18 cellular contexts compared by ENCODE assay signal in genomic region chr7:44218418-44219201, GRCh38. TPM values are rescaled to one million over a fixed set of nuclear protein-coding genes. Genes with fewer than 3 reads are reported as not detected.
A peak's percentile ranks its signal among the peaks of the same experiment; 100 is the strongest.
DNase-seq lines count a peak whose midpoint lies in the region; ATAC-seq and TF ChIP-seq lines count a peak whose summit lies in the region.
"Had no signal": no experiment of that assay in that cellular context is flagged by ENCODE, and none has a peak within 500 bp of the region (broad histone marks: within the 10 kb centered on the region; RNA-seq: fewer than 3 reads in every experiment).

No MANE protein-coding gene starts in this region.

- no peaks in the 10 kb centered on the region for H3K4me1 Mint-ChIP-seq in CD8-positive, alpha-beta T cell (ENCODE audit: low read depth)
- H3K4me1 Mint-ChIP-seq: activated CD8-positive, alpha-beta memory T cell treated with anti-CD3 and anti-CD28 coated beads, Interleukin-2, amount 10 ng/mL, durations not matched to agents 7 days and 5 days; activated naive CD4-positive, alpha-beta T cell treated with anti-CD3 and anti-CD28 coated beads, Interleukin-2, amount 10 ng/mL, durations not matched to agents 7 days and 5 days; immature natural killer cell had no signal

- intact Hi-C loops in right lobe of liver (cut with DNase I): no loop called here
- intact Hi-C loops in spleen (cut with DNase I; ENCODE audit: low total_unique reads): no loop called here
- intact Hi-C loops in CD8-positive, alpha-beta T cell (cut with DNase I, micrococcal nuclease): no loop called here

- DNase-seq in NCI-H82 (lab: John Stamatoyannopoulos, UW): peak; percentile 81
- no peak for DNase-seq in NCI-H82 treated with DMSO at 0.1 percent for 48 hours (lab: John Stamatoyannopoulos, UW; ENCODE audit: unreplicated experiment)
- no peak for DNase-seq in choroid plexus epithelial cell (ENCODE audit: low read depth)
- peak in 2 of 3 donors; percentile 12 to 53 for DNase-seq in right lobe of liver
- peak; percentile 68 for DNase-seq in spleen
- no peak for DNase-seq in activated CD4-positive, CD25-positive, alpha-beta regulatory T cell treated with anti-CD3 and anti-CD28 coated beads, Interleukin-2, amount 50 U/mL, for 72 hours
- no peak for DNase-seq in CD8-positive, alpha-beta T cell
- DNase-seq in 8988T: no peak
- DNase-seq: activated CD8-positive, alpha-beta memory T cell treated with anti-CD3 and anti-CD28 coated beads, Interleukin-2, amount 10 ng/mL, durations not matched to agents 7 days and 5 days; activated naive CD4-positive, alpha-beta T cell treated with anti-CD3 and anti-CD28 coated beads, Interleukin-2, amount 10 ng/mL, durations not matched to agents 7 days and 5 days; Calu3; central memory CD4-positive, alpha-beta T cell; immature natural killer cell; NCI-H1436; stimulated activated CD4-positive, alpha-beta T cell treated with anti-CD3 and anti-CD28 coated beads, Interleukin-12 subunit alpha, Interleukin-12 subunit beta, amount 100 ng/mL, for 4 hours; stimulated activated CD8-positive, alpha-beta memory T cell treated with anti-CD3 and anti-CD28 coated beads, Interleukin-4, amount 100 ng/mL, for 48 hours; T1000 had no signal

- POLR2A ChIA-PET in CD8-positive, alpha-beta T cell (lab: Charles Lee): interaction anchor here (0.5 kb wide), 1 partner anchor 351 kb away, joined by 3 read pairs; no protein-coding TSS in a partner anchor

- TF ChIP-seq CTCF in choroid plexus epithelial cell (conservative IDR thresholded peaks at IDR 0.05; ENCODE audit: low read depth, low read length): peak; percentile 14
- no peak for TF ChIP-seq CTCF in right lobe of liver (IDR thresholded peaks at IDR 0.05)
- TF ChIP-seq CTCF in spleen (IDR thresholded peaks at IDR 0.05 in 8 of 11, conservative IDR thresholded peaks at IDR 0.05 in 3 of 11): no peak
- TF ChIP-seq CTCF in CD8-positive, alpha-beta T cell (IDR thresholded peaks at IDR 0.05): no peak

- no peak overlapping the region for H3K4me3 Mint-ChIP-seq in CD8-positive, alpha-beta T cell
- H3K4me3 Mint-ChIP-seq: activated CD8-positive, alpha-beta memory T cell treated with anti-CD3 and anti-CD28 coated beads, Interleukin-2, amount 10 ng/mL, durations not matched to agents 7 days and 5 days; activated naive CD4-positive, alpha-beta T cell treated with anti-CD3 and anti-CD28 coated beads, Interleukin-2, amount 10 ng/mL, durations not matched to agents 7 days and 5 days; immature natural killer cell; naive thymus-derived CD8-positive, alpha-beta T cell had no signal

- H3K4me3 ChIP-seq in choroid plexus epithelial cell (ENCODE audit: low read depth, low read length) (no peak overlapping the region), right lobe of liver (no peak overlapping the region), spleen (no peak overlapping the region)
- no peak overlapping the region for H3K4me3 ChIP-seq in CD8-positive, alpha-beta T cell (ENCODE audit: low read depth, low read length)

- WGBS in right lobe of liver (ENCODE audit: insufficient coverage, low coverage, low lambda C conversion rate, missing lambda C conversion rate): 50% methylated on average over 1 of the region's 26 CpGs
- 79 to 87% (median 82%) methylated on average over 22 to 26 of the region's 26 CpGs for WGBS in spleen, 5 donors

- no peaks in the 10 kb centered on the region for H3K9me3 ChIP-seq in right lobe of liver
- H3K9me3 ChIP-seq in spleen: no peaks in the 10 kb centered on the region
- no peaks in the 10 kb centered on the region for H3K9me3 ChIP-seq in CD8-positive, alpha-beta T cell (ENCODE audit: low read length)

- peaks cover 8% of the 10 kb centered on the region for H3K36me3 Mint-ChIP-seq in CD8-positive, alpha-beta T cell
- H3K36me3 Mint-ChIP-seq: activated CD8-positive, alpha-beta memory T cell treated with anti-CD3 and anti-CD28 coated beads, Interleukin-2, amount 10 ng/mL, durations not matched to agents 7 days and 5 days; activated naive CD4-positive, alpha-beta T cell treated with anti-CD3 and anti-CD28 coated beads, Interleukin-2, amount 10 ng/mL, durations not matched to agents 7 days and 5 days had no signal

- H3K27ac ChIP-seq in right lobe of liver (no peak overlapping the region), spleen (no peak overlapping the region)
- no peak overlapping the region for H3K27ac ChIP-seq in CD8-positive, alpha-beta T cell (ENCODE audit: low read depth, low read length)

- H3K4me1 ChIP-seq in right lobe of liver (no peaks in the 10 kb centered on the region), spleen (peaks cover 0 to 6% (median 0%) of the 10 kb centered on the region in 6 donors)
- no peaks in the 10 kb centered on the region for H3K4me1 ChIP-seq in CD8-positive, alpha-beta T cell (ENCODE audit: insufficient read depth, low read length)

- no peaks in the 10 kb centered on the region for H3K9me3 Mint-ChIP-seq in CD8-positive, alpha-beta T cell
- H3K9me3 Mint-ChIP-seq: activated naive CD4-positive, alpha-beta T cell treated with anti-CD3 and anti-CD28 coated beads, Interleukin-2, amount 10 ng/mL, durations not matched to agents 7 days and 5 days; immature natural killer cell; naive thymus-derived CD8-positive, alpha-beta T cell had no signal

- H3K27me3 Mint-ChIP-seq in CD8-positive, alpha-beta T cell (ENCODE audit: low read depth): peaks cover 1% of the 10 kb centered on the region
- H3K27me3 Mint-ChIP-seq: activated CD8-positive, alpha-beta memory T cell treated with anti-CD3 and anti-CD28 coated beads, Interleukin-2, amount 10 ng/mL, durations not matched to agents 7 days and 5 days; activated naive CD4-positive, alpha-beta T cell treated with anti-CD3 and anti-CD28 coated beads, Interleukin-2, amount 10 ng/mL, durations not matched to agents 7 days and 5 days; naive thymus-derived CD8-positive, alpha-beta T cell had no signal

- H3K27ac Mint-ChIP-seq in CD8-positive, alpha-beta T cell: no peak overlapping the region
- H3K27ac Mint-ChIP-seq: activated CD8-positive, alpha-beta memory T cell treated with anti-CD3 and anti-CD28 coated beads, Interleukin-2, amount 10 ng/mL, durations not matched to agents 7 days and 5 days; activated naive CD4-positive, alpha-beta T cell treated with anti-CD3 and anti-CD28 coated beads, Interleukin-2, amount 10 ng/mL, durations not matched to agents 7 days and 5 days; immature natural killer cell had no signal

- ATAC-seq in right lobe of liver: no peak
- no peak for ATAC-seq in CD8-positive, alpha-beta T cell
- ATAC-seq: activated CD8-positive, alpha-beta memory T cell treated with anti-CD3 and anti-CD28 coated beads, Interleukin-2, amount 10 ng/mL, durations not matched to agents 7 days and 5 days; naive thymus-derived CD8-positive, alpha-beta T cell had no signal

- CTCF ChIA-PET in CD8-positive, alpha-beta T cell (lab: Charles Lee): interaction anchor here (1.5 kb wide), 1 partner anchor 18 kb away, joined by 3 read pairs; the partner anchor contains the start of gene YKT6

- H3K27me3 ChIP-seq in right lobe of liver: no peaks in the 10 kb centered on the region
- peaks cover 0 to 10% (median 0%) of the 10 kb centered on the region in 7 donors for H3K27me3 ChIP-seq in spleen (replicated peaks in 1 of 7)
- no peaks in the 10 kb centered on the region for H3K27me3 ChIP-seq in CD8-positive, alpha-beta T cell (ENCODE audit: insufficient read depth, low read length)

- TF ChIP-seq POLR2A in right lobe of liver (IDR thresholded peaks at IDR 0.05): no peak
- TF ChIP-seq POLR2A in spleen (IDR thresholded peaks at IDR 0.05): no peak

- H3K36me3 ChIP-seq in right lobe of liver (no peaks in the 10 kb centered on the region), spleen (peaks cover 0 to 14% (median 3%) of the 10 kb centered on the region in 6 donors)
- no peaks in the 10 kb centered on the region for H3K36me3 ChIP-seq in CD8-positive, alpha-beta T cell (ENCODE audit: insufficient read depth, low read length)

RNA-seq across cellular contexts. Expression of gene YKT6, which starts 17.8 kb away (rescaled TPM):
- total RNA-seq in right lobe of liver (10 to 100 TPM; 15.0 to 23.8 (median 19.2) TPM), spleen (10 to 100 TPM; 51.9 to 66.4 (median 56.6) TPM)
- polyA plus RNA-seq in spleen: 10 to 100 TPM; 26.9 to 49.0 (median 30.1) TPM
- 100 to 1,000 TPM; 111 to 114 TPM for total RNA-seq in CD8-positive, alpha-beta T cell

RNA-seq across cellular contexts. Expression of gene GCK, which starts 29.4 kb away (rescaled TPM):
- 1 to 10 TPM in 4 of 6 experiments, under 1 TPM in 2; 0.50 to 5.9 (median 2.0) TPM for total RNA-seq in right lobe of liver
- 1 to 10 TPM in 1 of 7 donors, under 1 TPM in 3, not detected in 3; 0.29 to 1.6 (median 0.49) TPM for total RNA-seq in spleen
- 1 to 10 TPM in 2 of 3 donors, under 1 TPM in 1; 0.55 to 1.7 (median 1.2) TPM for polyA plus RNA-seq in spleen
- 1 to 10 TPM in 1 of 2 experiments, under 1 TPM in 1; 0.78 to 1.1 TPM for total RNA-seq in CD8-positive, alpha-beta T cell
- total RNA-seq: Calu3 had no signal
- polyA plus RNA-seq: immature natural killer cell had no signal

Comparison
In these comparisons a context has a peak if more than half of its experiments do, and no peak if none do; other contexts are left out.
1. DNase-seq: peak in NCI-H82 (single experiment), right lobe of liver (2 of 3) and spleen (single experiment); none in NCI-H82 treated with DMSO at 0.1 percent for 48 hours (single experiment), choroid plexus epithelial cell (single experiment), activated CD4-positive, CD25-positive, alpha-beta regulatory T cell treated with anti-CD3 and anti-CD28 coated beads, Interleukin-2, amount 50 U/mL, for 72 hours (single experiment), CD8-positive, alpha-beta T cell (0 of 7) and 8988T (single experiment).